Comparison of ENCODE assay signal across 1 cellular context in genomic region chr15:98775498-98776230, GRCh38.
TF ChIP-seq lines count a peak whose summit lies in the region.

No MANE protein-coding gene starts in this region.

TF ChIP-seq in HEK293, 187 proteins besides CTCF, POLR2A, EP300 and RAD21 (continued from another document):
- TF ChIP-seq ZNF692 (tag by site-specific recombination; IDR thresholded peaks at IDR 0.05): peak; percentile 59; the same call in 1 of the 2 replicates
- 0 out of 2 replicates have a peak, but pooled peaks have one; percentile 1 for TF ChIP-seq ZNF341 (tag by site-specific recombination; IDR thresholded peaks at IDR 0.05; ENCODE audit: low read depth)
